13 cellular contexts compared by ENCODE assay signal in genomic region chr1:23497777-23498439, GRCh38. TPM values are rescaled to one million over a fixed set of nuclear protein-coding genes. Genes with fewer than 3 reads are reported as not detected.
DNase-seq lines count a peak whose midpoint lies in the region; ATAC-seq and TF ChIP-seq lines count a peak whose summit lies in the region.
"Had no signal": no experiment of that assay in that cellular context is flagged by ENCODE, and none has a peak within 500 bp of the region (broad histone marks: within the 10 kb centered on the region; RNA-seq: fewer than 3 reads in every experiment).

No MANE protein-coding gene starts in this region.

- H2AFZ ChIP-seq in PC-3 (ENCODE audit: low read length): peak overlapping the region; percentile 63; the same call in 1 of the 2 replicates

- peaks cover 4% of the 10 kb centered on the region for H3K4me1 Mint-ChIP-seq in T-helper 1 cell treated with Interleukin-12 subunit alpha and Interleukin-12 subunit beta and Interleukin-4 antibody, amounts not matched to agents 30 μg/mL and 1 μg/mL, for 36 hours (ENCODE audit: low read depth)
- no peaks in the 10 kb centered on the region for H3K4me1 Mint-ChIP-seq in endothelial cell (ENCODE audit: unreplicated experiment)
- no peaks in the 10 kb centered on the region for H3K4me1 Mint-ChIP-seq in CD4-positive, alpha-beta T cell (ENCODE audit: low read depth)
- H3K4me1 Mint-ChIP-seq: activated CD4-positive, alpha-beta T cell treated with anti-CD3 and anti-CD28 coated beads, Interleukin-2, amount 10 ng/mL, durations not matched to agents 24 days and 14 days had no signal

- no peaks in the 10 kb centered on the region for H3K9me2 ChIP-seq in PC-3 (replicated peaks; ENCODE audit: low read length)

- H3K9ac ChIP-seq in PC-3 (ENCODE audit: low read length): no peak overlapping the region

- no peaks in the 10 kb centered on the region for H3K36me3 Mint-ChIP-seq in T-helper 1 cell treated with Interleukin-12 subunit alpha and Interleukin-12 subunit beta and Interleukin-4 antibody, amounts not matched to agents 30 μg/mL and 1 μg/mL, for 36 hours (ENCODE audit: low read depth)
- H3K36me3 Mint-ChIP-seq in endothelial cell (ENCODE audit: low read depth, unreplicated experiment): no peaks in the 10 kb centered on the region
- H3K36me3 Mint-ChIP-seq in CD4-positive, alpha-beta T cell (ENCODE audit: low read depth): no peaks in the 10 kb centered on the region
- H3K36me3 Mint-ChIP-seq: activated CD8-positive, alpha-beta memory T cell treated with anti-CD3 and anti-CD28 coated beads, Interleukin-2, amount 10 ng/mL, durations not matched to agents 7 days and 5 days; activated naive CD8-positive, alpha-beta T cell treated with anti-CD3 and anti-CD28 coated beads, Interleukin-2, amount 10 ng/mL, durations not matched to agents 7 days and 5 days had no signal

- TF ChIP-seq CTCF in PC-3 (conservative IDR thresholded peaks at IDR 0.05; ENCODE audit: low read depth, low read length) (no peak), left lung (IDR thresholded peaks at IDR 0.05) (no peak), upper lobe of right lung (IDR thresholded peaks at IDR 0.05) (no peak), endothelial cell (IDR thresholded peaks at IDR 0.05; ENCODE audit: unreplicated experiment) (no peak)
- no peak for TF ChIP-seq CTCF in CD4-positive, alpha-beta T cell (IDR thresholded peaks at IDR 0.05)

- H3K4me3 Mint-ChIP-seq in T-helper 1 cell treated with Interleukin-12 subunit alpha and Interleukin-12 subunit beta and Interleukin-4 antibody, amounts not matched to agents 30 μg/mL and 1 μg/mL, for 36 hours: no peak overlapping the region
- H3K4me3 Mint-ChIP-seq in endothelial cell (ENCODE audit: unreplicated experiment): no peak overlapping the region
- no peak overlapping the region for H3K4me3 Mint-ChIP-seq in CD4-positive, alpha-beta T cell
- H3K4me3 Mint-ChIP-seq: activated CD4-positive, alpha-beta T cell treated with anti-CD3 and anti-CD28 coated beads, Interleukin-2, amount 10 ng/mL, durations not matched to agents 24 days and 14 days; activated CD8-positive, alpha-beta memory T cell treated with anti-CD3 and anti-CD28 coated beads, Interleukin-2, amount 10 ng/mL, durations not matched to agents 7 days and 5 days; activated naive CD8-positive, alpha-beta T cell treated with anti-CD3 and anti-CD28 coated beads, Interleukin-2, amount 10 ng/mL, durations not matched to agents 7 days and 5 days; effector memory CD8-positive, alpha-beta T cell had no signal

- H3K9me3 ChIP-seq in PC-3 (ENCODE audit: low read length): no peaks in the 10 kb centered on the region
- no peaks in the 10 kb centered on the region for H3K9me3 ChIP-seq in left lung
- no peaks in the 10 kb centered on the region for H3K9me3 ChIP-seq in upper lobe of right lung
- no peaks in the 10 kb centered on the region for H3K9me3 ChIP-seq in CD4-positive, alpha-beta T cell (ENCODE audit: control insufficient read depth, low read length)

- H4K20me1 ChIP-seq in PC-3 (ENCODE audit: low read length): no peaks in the 10 kb centered on the region

- ATAC-seq in PC-3 (no peak), left lung (peak; percentile 55), upper lobe of right lung (peak; percentile 78), HG03439 (IDR thresholded peaks at IDR 0.05; ENCODE audit: unreplicated experiment) (no peak)
- ATAC-seq in CD4-positive, alpha-beta T cell (ENCODE audit: poor library complexity): no peak

- H3K4me3 ChIP-seq in PC-3 (ENCODE audit: low read length) (no peak overlapping the region), left lung (no peak overlapping the region), upper lobe of right lung (no peak overlapping the region)

- H3K79me2 ChIP-seq in PC-3 (ENCODE audit: low read length): no peaks in the 10 kb centered on the region

- H3K27ac ChIP-seq in PC-3 (ENCODE audit: low read length) (no peak overlapping the region), left lung (peak overlapping the region in 1 of 2 donors; percentile 24), upper lobe of right lung (no peak overlapping the region)
- no peak overlapping the region for H3K27ac ChIP-seq in CD4-positive, alpha-beta T cell (ENCODE audit: low read depth, low read length)

- no peaks in the 10 kb centered on the region for H3F3A ChIP-seq in PC-3 (ENCODE audit: low read length, unreplicated experiment)

- H3K27me3 ChIP-seq in PC-3 (ENCODE audit: low read length) (no peaks in the 10 kb centered on the region), left lung (no peaks in the 10 kb centered on the region), upper lobe of right lung (no peaks in the 10 kb centered on the region)
- no peaks in the 10 kb centered on the region for H3K27me3 ChIP-seq in CD4-positive, alpha-beta T cell (ENCODE audit: control insufficient read depth, insufficient read depth, low read length)

- H3K36me3 ChIP-seq in PC-3 (ENCODE audit: low read depth, low read length) (no peaks in the 10 kb centered on the region), left lung (no peaks in the 10 kb centered on the region), upper lobe of right lung (no peaks in the 10 kb centered on the region)

- H3K27ac Mint-ChIP-seq in T-helper 1 cell treated with Interleukin-12 subunit alpha and Interleukin-12 subunit beta and Interleukin-4 antibody, amounts not matched to agents 30 μg/mL and 1 μg/mL, for 36 hours: peak overlapping the region; percentile 55
- H3K27ac Mint-ChIP-seq in endothelial cell (ENCODE audit: unreplicated experiment): no peak overlapping the region
- no peak overlapping the region for H3K27ac Mint-ChIP-seq in CD4-positive, alpha-beta T cell
- H3K27ac Mint-ChIP-seq: activated CD4-positive, alpha-beta T cell treated with anti-CD3 and anti-CD28 coated beads, Interleukin-2, amount 10 ng/mL, durations not matched to agents 24 days and 14 days; activated CD8-positive, alpha-beta memory T cell treated with anti-CD3 and anti-CD28 coated beads, Interleukin-2, amount 10 ng/mL, durations not matched to agents 7 days and 5 days; activated naive CD8-positive, alpha-beta T cell treated with anti-CD3 and anti-CD28 coated beads, Interleukin-2, amount 10 ng/mL, durations not matched to agents 7 days and 5 days; effector memory CD8-positive, alpha-beta T cell had no signal

- POLR2A ChIA-PET in PC-3 (lab: Charles Lee; ENCODE audit: unreplicated experiment): interaction anchor here (0.5 kb wide), 1 partner anchor 193 kb away, joined by 12 read pairs; the partner anchor contains the start of gene RPL11
- POLR2A ChIA-PET in CD4-positive, alpha-beta T cell (lab: Charles Lee): interaction anchor here (0.8 to 3.3 kb wide), 8 partner anchors 12 to 139 kb away, joined by 3 to 41 read pairs (median 7); partner anchors contain the start of genes E2F2 and TCEA3

- no peaks in the 10 kb centered on the region for H3K9me3 Mint-ChIP-seq in T-helper 1 cell treated with Interleukin-12 subunit alpha and Interleukin-12 subunit beta and Interleukin-4 antibody, amounts not matched to agents 30 μg/mL and 1 μg/mL, for 36 hours
- H3K9me3 Mint-ChIP-seq in endothelial cell (ENCODE audit: unreplicated experiment): no peaks in the 10 kb centered on the region
- no peaks in the 10 kb centered on the region for H3K9me3 Mint-ChIP-seq in CD4-positive, alpha-beta T cell
- H3K9me3 Mint-ChIP-seq: activated CD4-positive, alpha-beta T cell treated with anti-CD3 and anti-CD28 coated beads, Interleukin-2, amount 10 ng/mL, durations not matched to agents 24 days and 14 days; activated naive CD8-positive, alpha-beta T cell treated with anti-CD3 and anti-CD28 coated beads, Interleukin-2, amount 10 ng/mL, durations not matched to agents 7 days and 5 days; effector memory CD8-positive, alpha-beta T cell had no signal

- intact Hi-C loops in PC-3 (cut with micrococcal nuclease): loop anchor here (2.0 kb wide), 1 partner anchor 139 kb away; no protein-coding TSS in a partner anchor
- intact Hi-C loops in left lung (cut with DNase I): loop anchor here in 1 of 2 donors (5.0 kb wide), 2 partner anchors 39 to 139 kb away; no protein-coding TSS in a partner anchor
- intact Hi-C loops in upper lobe of right lung (cut with DNase I): loop anchor here (5.0 kb wide), 1 partner anchor 44 kb away; no protein-coding TSS in a partner anchor
- intact Hi-C loops in CD4-positive, alpha-beta T cell (cut with DNase I, micrococcal nuclease): loop anchor here (1.0 kb wide), 3 partner anchors 41 to 139 kb away; no protein-coding TSS in a partner anchor

- CTCF ChIA-PET in PC-3 (lab: Charles Lee): interaction anchor here (0.6 to 2.1 kb wide), 8 partner anchors 14 to 140 kb away, joined by 3 to 53 read pairs (median 10); partner anchors contain the start of genes ASAP3 and E2F2
- CTCF ChIA-PET in CD4-positive, alpha-beta T cell (lab: Charles Lee): interaction anchor here (0.5 to 8.7 kb wide), 23 partner anchors 10 to 193 kb away, joined by 3 to 236 read pairs (median 6); partner anchors contain the start of genes ASAP3, E2F2, ID3 and RPL11

- no peak overlapping the region for H3K4me2 ChIP-seq in PC-3 (ENCODE audit: low read length)

- H3K27me3 Mint-ChIP-seq in T-helper 1 cell treated with Interleukin-12 subunit alpha and Interleukin-12 subunit beta and Interleukin-4 antibody, amounts not matched to agents 30 μg/mL and 1 μg/mL, for 36 hours (ENCODE audit: low read depth): peaks cover 3% of the 10 kb centered on the region
- H3K27me3 Mint-ChIP-seq in endothelial cell (ENCODE audit: unreplicated experiment): peaks cover 2% of the 10 kb centered on the region
- no peaks in the 10 kb centered on the region for H3K27me3 Mint-ChIP-seq in CD4-positive, alpha-beta T cell
- H3K27me3 Mint-ChIP-seq: effector memory CD8-positive, alpha-beta T cell had no signal

- no TSS peak for BruUV-seq in PC-3 (replicated peaks; lab: Mats Ljungman, UMichigan)

- H3K4me1 ChIP-seq in PC-3 (ENCODE audit: insufficient read depth, low read length): no peaks in the 10 kb centered on the region
- peaks cover 0 to 14% of the 10 kb centered on the region in 2 donors for H3K4me1 ChIP-seq in left lung
- peaks cover 6% of the 10 kb centered on the region for H3K4me1 ChIP-seq in upper lobe of right lung

- no peak for DNase-seq in T-helper 1 cell
- no peak for DNase-seq in PC-3
- no peak for DNase-seq in left lung
- no peak for DNase-seq in upper lobe of right lung
- DNase-seq in endothelial cell (ENCODE audit: low spot score): no peak
- DNase-seq in CD4-positive, alpha-beta T cell: no peak
- DNase-seq: NCI-H510A had no signal

RNA-seq across cellular contexts. Expression of gene ASAP3, which starts 13.9 kb away (rescaled TPM):
- 12.8 and 17.0 TPM in 2 replicates for total RNA-seq in PC-3 (2014; rRNA removed)
- total RNA-seq in left lung: 10 to 100 TPM; 35.2 to 43.7 TPM
- total RNA-seq in upper lobe of right lung: 35.9 TPM
- total RNA-seq in endothelial cell (ENCODE audit: unreplicated experiment): 36.4 TPM
- 1 to 10 TPM in 1 of 2 experiments, under 1 TPM in 1; 0.81 to 1.2 TPM for total RNA-seq in CD4-positive, alpha-beta T cell

RNA-seq across cellular contexts. Expression of gene E2F2, which starts 33.1 kb away (rescaled TPM):
- 7.0 and 8.3 TPM in 2 replicates for total RNA-seq in PC-3 (2014; rRNA removed)
- total RNA-seq in left lung: 1 to 10 TPM; 3.2 to 4.3 TPM
- total RNA-seq in upper lobe of right lung: 0.32 TPM
- 0.69 TPM for total RNA-seq in endothelial cell (ENCODE audit: unreplicated experiment)
- total RNA-seq in CD4-positive, alpha-beta T cell: under 1 TPM; 0.50 to 0.69 TPM

Comparison
In these comparisons a context has a peak if more than half of its experiments do, and no peak if none do; other contexts are left out.
1. ATAC-seq: peak in left lung (single experiment) and upper lobe of right lung (single experiment); none in PC-3 (single experiment), HG03439 (single experiment) and CD4-positive, alpha-beta T cell (single experiment).